8 cellular contexts compared by ENCODE assay signal in the genomic region with DNA sequence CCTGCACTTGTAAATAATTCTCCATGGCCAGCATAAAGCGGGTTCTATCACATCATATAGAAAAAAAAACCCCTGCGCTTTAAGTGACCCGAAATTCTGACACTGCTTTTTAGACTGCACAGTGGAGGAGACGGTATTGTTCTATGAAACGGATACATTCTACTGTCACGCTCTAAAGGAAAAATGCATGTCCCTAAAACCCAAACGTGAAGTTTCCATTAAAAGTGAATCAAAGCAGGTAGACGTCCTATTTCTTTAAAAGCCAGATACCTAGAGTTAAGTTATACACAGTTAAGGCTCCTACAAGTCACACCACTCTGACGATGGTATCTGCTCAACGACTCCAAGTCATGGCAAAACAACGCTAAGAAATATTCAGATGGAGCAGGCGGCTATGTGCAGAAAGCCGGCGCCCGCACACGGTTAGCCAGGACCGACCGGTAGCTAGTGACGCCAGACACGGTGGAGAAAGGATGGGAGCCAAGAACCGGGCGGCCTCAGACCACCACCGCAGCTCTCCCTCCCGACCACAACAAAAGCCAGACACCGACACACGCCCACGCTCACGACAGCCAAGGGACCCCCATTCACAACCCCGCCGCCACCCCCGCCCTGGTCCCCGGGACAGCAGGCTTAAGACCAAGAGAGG. TPM values are rescaled to one million over a fixed set of nuclear protein-coding genes. Genes with fewer than 3 reads are reported as not detected.
DNase-seq lines count a peak whose midpoint lies in the region; ATAC-seq and TF ChIP-seq lines count a peak whose summit lies in the region.

No MANE protein-coding gene starts in this region.

- H3K27me3 ChIP-seq in cardiac muscle cell (no peaks in the 10 kb centered on the region), psoas muscle (ENCODE audit: insufficient read depth in 3 of 3, low read length in 2 of 3) (no peaks in the 10 kb centered on the region)

- H3K9me3 ChIP-seq in cardiac muscle cell (ENCODE audit: low read depth) (no peaks in the 10 kb centered on the region), psoas muscle (no peaks in the 10 kb centered on the region)

- H3K4me3 ChIP-seq in cardiac muscle cell (peak overlapping the region; percentile 67), psoas muscle (peak overlapping the region; percentile 99)

- intact Hi-C loops in psoas muscle (cut with DNase I), result no loop called here

- DNase-seq in Daoy (ENCODE audit: low read depth) (peak; percentile 37), Kasumi-1 (lab: John Stamatoyannopoulos, UW) (peak; percentile 34 to 66), cardiac muscle cell (ENCODE audit: low read depth in 1 of 2, low spot score in 1 of 2) (peak; percentile 42 to 59), psoas muscle (no peak), NCI-H2171 (lab: John Stamatoyannopoulos, UW) (no peak)
- DNase-seq in activated gamma-delta T cell treated with anti-CD3 and anti-CD28 coated beads, Interleukin-2, amount 50 U/mL, for 16 hours (ENCODE audit: low read depth), result peak; percentile 42
- DNase-seq in activated effector memory CD4-positive, alpha-beta T cell treated with anti-CD3 and anti-CD28 coated beads, Interleukin-2, amount 50 U/mL, for 16 hours, result no peak

- peak overlapping the region; percentile 100 for H3K27ac ChIP-seq in cardiac muscle cell
- peak overlapping the region; percentile 100 for H3K27ac ChIP-seq in psoas muscle

- no peak for TF ChIP-seq CTCF in cardiac muscle cell (IDR thresholded peaks at IDR 0.05; ENCODE audit: low read depth, low read length)
- no peak for TF ChIP-seq CTCF in psoas muscle (IDR thresholded peaks at IDR 0.05)

- H3K36me3 ChIP-seq in cardiac muscle cell (peaks cover 13% of the 10 kb centered on the region), psoas muscle (ENCODE audit: insufficient read depth in 1 of 2, low read depth in 1 of 2) (peaks cover 0 to 27% of the 10 kb centered on the region in 2 donors)

- ATAC-seq in GM21390 (IDR thresholded peaks at IDR 0.05; ENCODE audit: unreplicated experiment) (peak; percentile 24), psoas muscle (peak; percentile 28 to 51 (median 38))

- H3K4me1 ChIP-seq in cardiac muscle cell (ENCODE audit: low read depth), result peaks cover 16% of the 10 kb centered on the region
- peaks cover 47% of the 10 kb centered on the region for H3K4me1 ChIP-seq in psoas muscle

- 0 to 1% (median 1%) methylated on average over 32 of the region's 32 CpGs for WGBS in psoas muscle, 3 donors

RNA-seq across cellular contexts. Expression of gene SKP1, which starts 0.8 kb away (rescaled TPM):
- total RNA-seq in Daoy (2014; rRNA removed; shearing (Covaris generic)), result 343 and 386 TPM in 2 replicates
- total RNA-seq in cardiac muscle cell (301 and 517 TPM in 2 replicates), psoas muscle (100 to 1,000 TPM; 341 to 485 (median 393) TPM)
- polyA plus RNA-seq in cardiac muscle cell (1,274 and 1,444 TPM in 2 replicates), psoas muscle (1,000 to 10,000 TPM in 1 of 3 donors, 100 to 1,000 TPM in 2; 581 to 1,174 (median 638) TPM)

RNA-seq across cellular contexts. Expression of gene PPP2CA, which starts 49.9 kb away (rescaled TPM):
- total RNA-seq in Daoy (2014; rRNA removed; shearing (Covaris generic)), result 416 and 424 TPM in 2 replicates
- total RNA-seq in cardiac muscle cell (442 and 508 TPM in 2 replicates), psoas muscle (100 to 1,000 TPM; 107 to 140 (median 123) TPM)
- polyA plus RNA-seq in cardiac muscle cell (326 and 327 TPM in 2 replicates), psoas muscle (100 to 1,000 TPM in 1 of 3 donors, 10 to 100 TPM in 2; 53.0 to 105 (median 95.3) TPM)

Comparison
In these comparisons a context has a peak if more than half of its experiments do, and no peak if none do; other contexts are left out.
1. DNase-seq: peak in Daoy (single experiment), Kasumi-1 (2 of 2), activated gamma-delta T cell treated with anti-CD3 and anti-CD28 coated beads, Interleukin-2, amount 50 U/mL, for 16 hours (single experiment) and cardiac muscle cell (2 of 2); none in psoas muscle (0 of 2), NCI-H2171 (single experiment) and activated effector memory CD4-positive, alpha-beta T cell treated with anti-CD3 and anti-CD28 coated beads, Interleukin-2, amount 50 U/mL, for 16 hours (single experiment).